Comparison of ENCODE assay signal across 8 cellular contexts in genomic region chr19:18167975-18168645, GRCh38. TPM values are rescaled to one million over a fixed set of nuclear protein-coding genes. Genes with fewer than 3 reads are reported as not detected.
DNase-seq lines count a peak whose midpoint lies in the region; ATAC-seq, FAIRE-seq and TF ChIP-seq lines count a peak whose summit lies in the region.

No MANE protein-coding gene starts in this region.

- intact Hi-C loops in HepG2 (cut with micrococcal nuclease; ENCODE audit: unreplicated experiment), result loop anchor here (1.0 kb wide), 1 partner anchor 55 kb away; no protein-coding TSS in a partner anchor

- TF ChIP-seq CTCF in D721Med (IDR thresholded peaks at IDR 0.05; ENCODE audit: insufficient read depth, missing control alignments), result peak; percentile 63
- peak; percentile 83 for TF ChIP-seq CTCF in brain microvascular endothelial cell (IDR thresholded peaks at IDR 0.05; ENCODE audit: low read depth, low read length, missing control alignments)
- peak; percentile 80 for TF ChIP-seq CTCF in HepG2 (CRISPR knock-in tag; IDR thresholded peaks at IDR 0.05)
- TF ChIP-seq CTCF in suprapubic skin (IDR thresholded peaks at IDR 0.05), result peak; percentile 38 to 80

- DNase-seq in D721Med (ENCODE audit: insufficient read length, low spot score), result peak; percentile 97
- peak; percentile 46 for DNase-seq in T-helper 9 cell
- DNase-seq in brain microvascular endothelial cell, result peak; percentile 16
- no peak for DNase-seq in HepG2 (ENCODE audit: low spot score)
- DNase-seq in suprapubic skin (ENCODE audit: low spot score in 2 of 2), result no peak
- no peak for DNase-seq in foreskin melanocyte

- no peak overlapping the region for H3K9ac ChIP-seq in HepG2 (ENCODE audit: insufficient read depth, low read depth, low read length)

- ATAC-seq in HG03159 (IDR thresholded peaks at IDR 0.05; ENCODE audit: unreplicated experiment) (peak; percentile 50), HepG2 (peak; percentile 86), HG03378 (IDR thresholded peaks at IDR 0.05; ENCODE audit: unreplicated experiment) (no peak)

- H3K4me2 ChIP-seq in HepG2 (ENCODE audit: low read depth, low read length), result no peak overlapping the region

- no peak for FAIRE-seq in D721Med (lab: Jason Lieb, UNC)
- FAIRE-seq in HepG2 (lab: Jason Lieb, UNC), result peak; percentile 34

- H4K20me1 ChIP-seq in HepG2 (ENCODE audit: insufficient read depth, low read length), result 0 out of 2 replicates have a peak, but pooled peaks cover 3% of the 10 kb centered on the region

- CTCF ChIA-PET in HepG2 (lab: Yijun Ruan, JAX; ENCODE audit: low intra/inter-chr PET ratio, low total read pairs), result interaction anchor here (0.7 to 3.2 kb wide), 3 partner anchors 55 to 110 kb away, joined by 4 to 25 read pairs (median 4); no protein-coding TSS in a partner anchor

- H3K27ac ChIP-seq in brain microvascular endothelial cell, result no peak overlapping the region
- H3K27ac ChIP-seq in HepG2 (ENCODE audit: extremely low read length, insufficient read depth, low read length), result no peak overlapping the region
- H3K27ac ChIP-seq in suprapubic skin, result no peak overlapping the region

- peaks cover 53% of the 10 kb centered on the region for H3K36me3 ChIP-seq in brain microvascular endothelial cell (replicated peaks)
- peaks cover 19 to 34% of the 10 kb centered on the region in 2 experiments for H3K36me3 ChIP-seq in HepG2 (replicated peaks in 1 of 2; ENCODE audit: control insufficient read depth in 1 of 2, insufficient read depth in 2 of 2, low read length in 2 of 2)
- peaks cover 66% of the 10 kb centered on the region for H3K36me3 ChIP-seq in suprapubic skin

- POLR2A ChIA-PET in HepG2 (lab: Yijun Ruan, JAX), result interaction anchor here (0.7 to 2.6 kb wide), 5 partner anchors 14 to 58 kb away, joined by 3 to 8 read pairs (median 3); no protein-coding TSS in a partner anchor

- TF ChIP-seq POLR2A in HepG2 (IDR thresholded peaks at IDR 0.05; ENCODE audit: insufficient read depth in 1 of 2, low read depth in 2 of 2, low read length in 2 of 2) (no peak), suprapubic skin (IDR thresholded peaks at IDR 0.05) (no peak)

- H3K4me3 ChIP-seq in brain microvascular endothelial cell (ENCODE audit: low read depth, low read length), result no peak overlapping the region
- H3K4me3 ChIP-seq in HepG2 (replicated peaks in 1 of 3; ENCODE audit: insufficient read depth in 1 of 3, low read depth in 2 of 3, low read length in 3 of 3), result no peak overlapping the region
- no peak overlapping the region for H3K4me3 ChIP-seq in suprapubic skin

- H3K4me1 ChIP-seq in HepG2 (ENCODE audit: insufficient read depth, low read length), result no peaks in the 10 kb centered on the region
- peaks cover 13% of the 10 kb centered on the region for H3K4me1 ChIP-seq in suprapubic skin

- no peaks in the 10 kb centered on the region for H3K9me3 ChIP-seq in HepG2 (ENCODE audit: low read length)
- H3K9me3 ChIP-seq in suprapubic skin, result no peaks in the 10 kb centered on the region

- in situ Hi-C loops in brain microvascular endothelial cell (cut with HindIII; ENCODE audit: low pct_ligation_motif_present, low sequenced_read_pairs) (no loop called here), HepG2 (cut with HindIII; ENCODE audit: extremely low pct_ligation_motif_present, low pct_unique_long_range_greater_than_20kb) (no loop called here)

- TF ChIP-seq EP300 in HepG2 (IDR thresholded peaks at IDR 0.05; ENCODE audit: low read depth in 2 of 2, low read length in 2 of 2) (no peak), HepG2 (CRISPR knock-in tag; IDR thresholded peaks at IDR 0.05; ENCODE audit: borderline replicate concordance) (no peak), suprapubic skin (IDR thresholded peaks at IDR 0.05) (no peak)

- 80% methylated on average over 14 of the region's 14 CpGs for WGBS in HepG2 (ENCODE audit: low lambda C conversion rate)
- WGBS in suprapubic skin, result 82% methylated on average over 11 of the region's 14 CpGs

- BruUV-seq in HepG2 (replicated peaks; lab: Mats Ljungman, UMichigan), result no TSS peak

- peak; percentile 78 for TF ChIP-seq RAD21 in HepG2 (CRISPR knock-in tag; IDR thresholded peaks at IDR 0.05)

- no peaks in the 10 kb centered on the region for H3K27me3 ChIP-seq in brain microvascular endothelial cell (replicated peaks)
- H3K27me3 ChIP-seq in HepG2 (ENCODE audit: control insufficient read depth in 1 of 2, insufficient read depth in 2 of 2, low read length in 2 of 2), result no peaks in the 10 kb centered on the region
- H3K27me3 ChIP-seq in suprapubic skin, result no peaks in the 10 kb centered on the region

- no peaks in the 10 kb centered on the region for H3K79me2 ChIP-seq in HepG2 (ENCODE audit: insufficient read depth, low read length)

- no peak overlapping the region for H2AFZ ChIP-seq in HepG2 (ENCODE audit: low read length)

RNA-seq across cellular contexts. Expression of gene IFI30, which starts 5.5 kb away (rescaled TPM):
- total RNA-seq in HepG2 (2016; rRNA removed; fragmentation: Illumina TruSeq; extraction: Trizol) (41.2 and 79.4 TPM in 2 replicates), suprapubic skin (10 to 100 TPM; 13.4 to 37.2 (median 35.1) TPM)
- 49.8 and 56.5 TPM in 2 replicates for total RNA-seq in HepG2 (2016; cell fraction: cytosol; rRNA removed; fragmentation: Illumina TruSeq; extraction: Trizol; ENCODE audit: low read depth)
- total RNA-seq in HepG2 (2016; cell fraction: insoluble cytoplasmic fraction; rRNA removed; fragmentation: Illumina TruSeq; extraction: Trizol), result 39.1 and 76.9 TPM in 2 replicates
- 32.9 and 35.3 TPM in 2 replicates for total RNA-seq in HepG2 (2016; cell fraction: membrane; rRNA removed; fragmentation: Illumina TruSeq; extraction: Trizol)
- total RNA-seq in HepG2 (2016; cell fraction: nucleus; rRNA removed; fragmentation: Illumina TruSeq; extraction: Trizol), result 62.2 and 72.4 TPM in 2 replicates
- 24.7 and 25.0 TPM in 2 replicates for polyA plus RNA-seq in HepG2 (2011; rRNA removed)
- polyA plus RNA-seq in HepG2 (2011; cell fraction: cytosol; rRNA removed), result 33.2 and 51.0 TPM in 2 replicates
- 13.2 and 16.2 TPM in 2 replicates for polyA plus RNA-seq in HepG2 (2011; cell fraction: nucleus; rRNA removed)
- polyA plus RNA-seq in HepG2 (2012), result 13.8 and 14.8 TPM in 2 replicates
- polyA plus RNA-seq in HepG2 (2016; cell fraction: cytosol; fragmentation: Illumina TruSeq; extraction: Trizol; ENCODE audit: low read depth), result 68.0 and 80.0 TPM in 2 replicates
- 46.2 and 52.2 TPM in 2 replicates for polyA plus RNA-seq in HepG2 (2016; cell fraction: insoluble cytoplasmic fraction; fragmentation: Illumina TruSeq; extraction: Trizol; ENCODE audit: low read depth)
- polyA plus RNA-seq in HepG2 (2016; cell fraction: membrane; fragmentation: Illumina TruSeq; extraction: Trizol; ENCODE audit: low read depth), result 28.9 and 31.1 TPM in 2 replicates
- 133 TPM in 2 replicates for polyA plus RNA-seq in HepG2 (2016; cell fraction: nucleus; fragmentation: Illumina TruSeq; extraction: Trizol; ENCODE audit: insufficient read depth, low read depth)
- 49.7 and 255 TPM in 2 replicates for polyA minus RNA-seq in HepG2 (2011; rRNA and poly(A)+ RNA removed; ENCODE audit: low replicate concordance)
- polyA minus RNA-seq in HepG2 (2011; cell fraction: cytosol; rRNA and poly(A)+ RNA removed), result 11.2 and 23.9 TPM in 2 replicates
- polyA minus RNA-seq in HepG2 (2011; cell fraction: nucleus; rRNA and poly(A)+ RNA removed), result 3.7 and 4.4 TPM in 2 replicates

RNA-seq across cellular contexts. Expression of gene PIK3R2, which starts 15.1 kb away (rescaled TPM):
- total RNA-seq in HepG2 (2016; rRNA removed; fragmentation: Illumina TruSeq; extraction: Trizol) (15.8 and 25.3 TPM in 2 replicates), suprapubic skin (10 to 100 TPM; 14.1 to 25.9 (median 19.5) TPM)
- 13.7 and 16.1 TPM in 2 replicates for total RNA-seq in HepG2 (2016; cell fraction: cytosol; rRNA removed; fragmentation: Illumina TruSeq; extraction: Trizol; ENCODE audit: low read depth)
- 12.5 and 18.3 TPM in 2 replicates for total RNA-seq in HepG2 (2016; cell fraction: insoluble cytoplasmic fraction; rRNA removed; fragmentation: Illumina TruSeq; extraction: Trizol)
- 33.3 and 40.2 TPM in 2 replicates for total RNA-seq in HepG2 (2016; cell fraction: membrane; rRNA removed; fragmentation: Illumina TruSeq; extraction: Trizol)
- 14.5 and 18.4 TPM in 2 replicates for total RNA-seq in HepG2 (2016; cell fraction: nucleus; rRNA removed; fragmentation: Illumina TruSeq; extraction: Trizol)
- 18.6 and 27.2 TPM in 2 replicates for polyA plus RNA-seq in HepG2 (2011; rRNA removed)
- polyA plus RNA-seq in HepG2 (2011; cell fraction: cytosol; rRNA removed), result 17.0 and 21.2 TPM in 2 replicates
- 35.7 and 42.1 TPM in 2 replicates for polyA plus RNA-seq in HepG2 (2011; cell fraction: nucleus; rRNA removed)
- 39.2 and 39.3 TPM in 2 replicates for polyA plus RNA-seq in HepG2 (2012)
- 8.4 and 11.9 TPM in 2 replicates for polyA plus RNA-seq in HepG2 (2016; cell fraction: cytosol; fragmentation: Illumina TruSeq; extraction: Trizol; ENCODE audit: low read depth)
- polyA plus RNA-seq in HepG2 (2016; cell fraction: insoluble cytoplasmic fraction; fragmentation: Illumina TruSeq; extraction: Trizol; ENCODE audit: low read depth), result 30.5 and 42.6 TPM in 2 replicates
- 46.8 and 48.0 TPM in 2 replicates for polyA plus RNA-seq in HepG2 (2016; cell fraction: membrane; fragmentation: Illumina TruSeq; extraction: Trizol; ENCODE audit: low read depth)
- polyA plus RNA-seq in HepG2 (2016; cell fraction: nucleus; fragmentation: Illumina TruSeq; extraction: Trizol; ENCODE audit: insufficient read depth, low read depth), result 60.8 and 65.6 TPM in 2 replicates
- 18.1 and 22.4 TPM in 2 replicates for polyA minus RNA-seq in HepG2 (2011; rRNA and poly(A)+ RNA removed; ENCODE audit: low replicate concordance)
- 12.0 and 21.3 TPM in 2 replicates for polyA minus RNA-seq in HepG2 (2011; cell fraction: cytosol; rRNA and poly(A)+ RNA removed)
- polyA minus RNA-seq in HepG2 (2011; cell fraction: nucleus; rRNA and poly(A)+ RNA removed), result 12.7 and 19.6 TPM in 2 replicates

RNA-seq across cellular contexts. Expression of gene MPV17L2, which starts 24.9 kb away (rescaled TPM):
- total RNA-seq in HepG2 (2016; rRNA removed; fragmentation: Illumina TruSeq; extraction: Trizol), result 13.0 and 16.7 TPM in 2 replicates
- 5.8 and 6.2 TPM in 2 replicates for total RNA-seq in HepG2 (2016; cell fraction: cytosol; rRNA removed; fragmentation: Illumina TruSeq; extraction: Trizol; ENCODE audit: low read depth)
- total RNA-seq in HepG2 (2016; cell fraction: insoluble cytoplasmic fraction; rRNA removed; fragmentation: Illumina TruSeq; extraction: Trizol), result 13.4 and 17.8 TPM in 2 replicates
- total RNA-seq in HepG2 (2016; cell fraction: membrane; rRNA removed; fragmentation: Illumina TruSeq; extraction: Trizol), result 8.3 and 11.1 TPM in 2 replicates
- 9.2 and 11.2 TPM in 2 replicates for total RNA-seq in HepG2 (2016; cell fraction: nucleus; rRNA removed; fragmentation: Illumina TruSeq; extraction: Trizol)
- polyA plus RNA-seq in HepG2 (2011; rRNA removed), result 12.4 and 13.6 TPM in 2 replicates
- polyA plus RNA-seq in HepG2 (2011; cell fraction: cytosol; rRNA removed), result 8.7 and 13.2 TPM in 2 replicates
- polyA plus RNA-seq in HepG2 (2011; cell fraction: nucleus; rRNA removed), result 5.8 and 6.4 TPM in 2 replicates
- polyA plus RNA-seq in HepG2 (2012), result 6.0 and 9.4 TPM in 2 replicates
- 7.8 and 8.4 TPM in 2 replicates for polyA plus RNA-seq in HepG2 (2016; cell fraction: cytosol; fragmentation: Illumina TruSeq; extraction: Trizol; ENCODE audit: low read depth)
- polyA plus RNA-seq in HepG2 (2016; cell fraction: insoluble cytoplasmic fraction; fragmentation: Illumina TruSeq; extraction: Trizol; ENCODE audit: low read depth), result 21.7 TPM in 2 replicates
- polyA plus RNA-seq in HepG2 (2016; cell fraction: membrane; fragmentation: Illumina TruSeq; extraction: Trizol; ENCODE audit: low read depth), result 9.2 and 11.9 TPM in 2 replicates
- polyA plus RNA-seq in HepG2 (2016; cell fraction: nucleus; fragmentation: Illumina TruSeq; extraction: Trizol; ENCODE audit: insufficient read depth, low read depth), result 27.8 and 29.4 TPM in 2 replicates
- 22.3 and 69.9 TPM in 2 replicates for polyA minus RNA-seq in HepG2 (2011; rRNA and poly(A)+ RNA removed; ENCODE audit: low replicate concordance)
- 3.4 and 4.1 TPM in 2 replicates for polyA minus RNA-seq in HepG2 (2011; cell fraction: cytosol; rRNA and poly(A)+ RNA removed)
- polyA minus RNA-seq in HepG2 (2011; cell fraction: nucleus; rRNA and poly(A)+ RNA removed), result 2.5 and 3.7 TPM in 2 replicates
- 10 to 100 TPM in 3 of 4 donors, 1 to 10 TPM in 1; 4.8 to 27.2 (median 14.7) TPM for total RNA-seq in suprapubic skin

RNA-seq across cellular contexts. Expression of gene RAB3A, which starts 35.7 kb away (rescaled TPM):
- total RNA-seq in HepG2 (2016; rRNA removed; fragmentation: Illumina TruSeq; extraction: Trizol) (0.53 and 0.58 TPM in 2 replicates), suprapubic skin (1 to 10 TPM; 1.9 to 5.3 (median 1.9) TPM)
- total RNA-seq in HepG2 (2016; cell fraction: cytosol; rRNA removed; fragmentation: Illumina TruSeq; extraction: Trizol; ENCODE audit: low read depth), result 1.5 and 2.4 TPM in 2 replicates
- total RNA-seq in HepG2 (2016; cell fraction: insoluble cytoplasmic fraction; rRNA removed; fragmentation: Illumina TruSeq; extraction: Trizol), result 0.61 and 1.2 TPM in 2 replicates
- total RNA-seq in HepG2 (2016; cell fraction: membrane; rRNA removed; fragmentation: Illumina TruSeq; extraction: Trizol), result 1.4 and 1.8 TPM in 2 replicates
- 1.0 and 1.4 TPM in 2 replicates for total RNA-seq in HepG2 (2016; cell fraction: nucleus; rRNA removed; fragmentation: Illumina TruSeq; extraction: Trizol)
- polyA plus RNA-seq in HepG2 (2011; rRNA removed), result 0.95 and 0.98 TPM in 2 replicates
- 1.4 TPM in 2 replicates for polyA plus RNA-seq in HepG2 (2011; cell fraction: cytosol; rRNA removed)
- polyA plus RNA-seq in HepG2 (2011; cell fraction: nucleus; rRNA removed), result 2.7 and 3.2 TPM in 2 replicates
- 1.8 and 2.1 TPM in 2 replicates for polyA plus RNA-seq in HepG2 (2012)
- polyA plus RNA-seq in HepG2 (2016; cell fraction: cytosol; fragmentation: Illumina TruSeq; extraction: Trizol; ENCODE audit: low read depth), result 0.90 and 0.94 TPM in 2 replicates
- 1.1 and 2.1 TPM in 2 replicates for polyA plus RNA-seq in HepG2 (2016; cell fraction: insoluble cytoplasmic fraction; fragmentation: Illumina TruSeq; extraction: Trizol; ENCODE audit: low read depth)
- polyA plus RNA-seq in HepG2 (2016; cell fraction: membrane; fragmentation: Illumina TruSeq; extraction: Trizol; ENCODE audit: low read depth), result 1.1 TPM in 2 replicates
- 2.0 and 3.3 TPM in 2 replicates for polyA plus RNA-seq in HepG2 (2016; cell fraction: nucleus; fragmentation: Illumina TruSeq; extraction: Trizol; ENCODE audit: insufficient read depth, low read depth)
- 4.2 and 9.4 TPM in 2 replicates for polyA minus RNA-seq in HepG2 (2011; rRNA and poly(A)+ RNA removed; ENCODE audit: low replicate concordance)
- 3.9 and 4.1 TPM in 2 replicates for polyA minus RNA-seq in HepG2 (2011; cell fraction: cytosol; rRNA and poly(A)+ RNA removed)
- 0.64 and 1.2 TPM in 2 replicates for polyA minus RNA-seq in HepG2 (2011; cell fraction: nucleus; rRNA and poly(A)+ RNA removed)

RNA-seq across cellular contexts. Expression of gene PDE4C, which starts 58.1 kb away (rescaled TPM):
- total RNA-seq in HepG2 (2016; rRNA removed; fragmentation: Illumina TruSeq; extraction: Trizol) (0.90 and 1.4 TPM in 2 replicates), suprapubic skin (1 to 10 TPM in 1 of 4 donors, under 1 TPM in 1, not detected in 2; 0.47 to 2.0 TPM)
- 0.30 and 0.44 TPM in 2 replicates for total RNA-seq in HepG2 (2016; cell fraction: cytosol; rRNA removed; fragmentation: Illumina TruSeq; extraction: Trizol; ENCODE audit: low read depth)
- 0.49 and 1.5 TPM in 2 replicates for total RNA-seq in HepG2 (2016; cell fraction: insoluble cytoplasmic fraction; rRNA removed; fragmentation: Illumina TruSeq; extraction: Trizol)
- total RNA-seq in HepG2 (2016; cell fraction: membrane; rRNA removed; fragmentation: Illumina TruSeq; extraction: Trizol), result 0.07 and 0.37 TPM in 2 replicates
- 1.7 and 2.4 TPM in 2 replicates for total RNA-seq in HepG2 (2016; cell fraction: nucleus; rRNA removed; fragmentation: Illumina TruSeq; extraction: Trizol)
- polyA plus RNA-seq in HepG2 (2011; rRNA removed), result 14.0 and 17.9 TPM in 2 replicates
- 3.4 and 4.6 TPM in 2 replicates for polyA plus RNA-seq in HepG2 (2011; cell fraction: cytosol; rRNA removed)
- polyA plus RNA-seq in HepG2 (2011; cell fraction: nucleus; rRNA removed), result 128 and 158 TPM in 2 replicates
- polyA plus RNA-seq in HepG2 (2012), result 2.2 and 3.2 TPM in 2 replicates
- not detected in 2 replicates for polyA plus RNA-seq in HepG2 (2016; cell fraction: cytosol; fragmentation: Illumina TruSeq; extraction: Trizol; ENCODE audit: low read depth)
- polyA plus RNA-seq in HepG2 (2016; cell fraction: insoluble cytoplasmic fraction; fragmentation: Illumina TruSeq; extraction: Trizol; ENCODE audit: low read depth), result 0.33 and 0.37 TPM in 2 replicates
- not detected in 2 replicates for polyA plus RNA-seq in HepG2 (2016; cell fraction: membrane; fragmentation: Illumina TruSeq; extraction: Trizol; ENCODE audit: low read depth)
- polyA plus RNA-seq in HepG2 (2016; cell fraction: nucleus; fragmentation: Illumina TruSeq; extraction: Trizol; ENCODE audit: insufficient read depth, low read depth), result 10.9 and 11.5 TPM in 2 replicates
- 0.56 and 12.3 TPM in 2 replicates for polyA minus RNA-seq in HepG2 (2011; rRNA and poly(A)+ RNA removed; ENCODE audit: low replicate concordance)
- 1.5 and 3.1 TPM in 2 replicates for polyA minus RNA-seq in HepG2 (2011; cell fraction: cytosol; rRNA and poly(A)+ RNA removed)
- polyA minus RNA-seq in HepG2 (2011; cell fraction: nucleus; rRNA and poly(A)+ RNA removed), result 30.4 and 31.1 TPM in 2 replicates

Comparison
In these comparisons a context has a peak if more than half of its experiments do, and no peak if none do; other contexts are left out.
1. DNase-seq: peak in D721Med (single experiment), T-helper 9 cell (single experiment) and brain microvascular endothelial cell (single experiment); none in HepG2 (single experiment), suprapubic skin (0 of 2) and foreskin melanocyte (single experiment).
2. Peak in every context shown above with its lines, with median percentiles within 50 percentile points of each other: CTCF ChIP-seq.